In genomic region chr2:23381084-23381483, GRCh38 we compare ENCODE assay signal across 9 cellular contexts. TPM values are rescaled to one million over a fixed set of nuclear protein-coding genes. Genes with fewer than 3 reads are reported as not detected.
DNase-seq lines count a peak whose midpoint lies in the region; ATAC-seq and TF ChIP-seq lines count a peak whose summit lies in the region.
"Had no signal": no experiment of that assay in that cellular context is flagged by ENCODE, and none has a peak within 500 bp of the region (broad histone marks: within the 10 kb centered on the region; RNA-seq: fewer than 3 reads in every experiment).

No MANE protein-coding gene starts in this region.

- H3K36me3 ChIP-seq in right lobe of liver: no peaks in the 10 kb centered on the region

- peak overlapping the region; percentile 29 to 84 (median 68) for H3K27ac ChIP-seq in right lobe of liver
- H3K27ac ChIP-seq: C4-2B had no signal

- intact Hi-C loops in activated T-helper 1 cell treated with anti-CD3 and anti-CD28 coated beads, Interleukin-12 subunit alpha, Interleukin-12 subunit beta, Interleukin-2, Interleukin-4 antibody, amounts not matched to agents 30 ng/mL and 10 ng/mL and 1 ng/mL, durations not matched to agents 14 hours and 24 hours and 36 hours (cut with micrococcal nuclease): loop anchor here (2.0 to 5.0 kb wide), 2 partner anchors 56 to 151 kb away; no protein-coding TSS in a partner anchor
- intact Hi-C loops in right lobe of liver (cut with DNase I): no loop called here

- TF ChIP-seq CTCF in right lobe of liver (IDR thresholded peaks at IDR 0.05): no peak

- DNase-seq in T-helper 1 cell: no peak
- DNase-seq in NCI-H1436 (lab: John Stamatoyannopoulos, UW): peak; percentile 68
- no peak for DNase-seq in activated T-helper 1 cell treated with anti-CD3 and anti-CD28 coated beads, Interleukin-12 subunit alpha, Interleukin-12 subunit beta, Interleukin-2, Interleukin-4 antibody, amounts not matched to agents 30 ng/mL and 10 ng/mL and 1 ng/mL, durations not matched to agents 14 hours and 24 hours and 36 hours (ENCODE audit: low spot score)
- DNase-seq in right lobe of liver: peak; percentile 71 to 78 (median 78)
- DNase-seq in mesenteric fat pad (ENCODE audit: low spot score): no peak
- DNase-seq in epidermal melanocyte (ENCODE audit: insufficient read length, low spot score): no peak

- H3K9me3 ChIP-seq in right lobe of liver: no peaks in the 10 kb centered on the region

- H3K9me3 Mint-ChIP-seq in T-helper 1 cell treated with Interleukin-12 subunit alpha and Interleukin-12 subunit beta and Interleukin-4 antibody, amounts not matched to agents 30 μg/mL and 1 μg/mL, for 36 hours: no peaks in the 10 kb centered on the region
- H3K9me3 Mint-ChIP-seq in activated T-helper 1 cell treated with anti-CD3 and anti-CD28 coated beads, Interleukin-12 subunit alpha, Interleukin-12 subunit beta, Interleukin-2, Interleukin-4 antibody, amounts not matched to agents 30 ng/mL and 10 ng/mL and 1 ng/mL, durations not matched to agents 14 hours and 24 hours and 36 hours: no peaks in the 10 kb centered on the region

- TF ChIP-seq POLR2A in right lobe of liver (IDR thresholded peaks at IDR 0.05): peak; percentile 65

- H3K27me3 ChIP-seq in right lobe of liver: no peaks in the 10 kb centered on the region

- ATAC-seq in right lobe of liver: peak; percentile 68 to 86 (median 78)
- no peak for ATAC-seq in GM21526 (IDR thresholded peaks at IDR 0.05; ENCODE audit: low FRiP score, unreplicated experiment)

- peak overlapping the region; percentile 2 for H3K27ac Mint-ChIP-seq in T-helper 1 cell treated with Interleukin-12 subunit alpha and Interleukin-12 subunit beta and Interleukin-4 antibody, amounts not matched to agents 30 μg/mL and 1 μg/mL, for 36 hours
- no peak overlapping the region for H3K27ac Mint-ChIP-seq in activated T-helper 1 cell treated with anti-CD3 and anti-CD28 coated beads, Interleukin-12 subunit alpha, Interleukin-12 subunit beta, Interleukin-2, Interleukin-4 antibody, amounts not matched to agents 30 ng/mL and 10 ng/mL and 1 ng/mL, durations not matched to agents 14 hours and 24 hours and 36 hours

- peaks cover 60% of the 10 kb centered on the region for H3K27me3 Mint-ChIP-seq in T-helper 1 cell treated with Interleukin-12 subunit alpha and Interleukin-12 subunit beta and Interleukin-4 antibody, amounts not matched to agents 30 μg/mL and 1 μg/mL, for 36 hours (ENCODE audit: low read depth)
- H3K27me3 Mint-ChIP-seq in activated T-helper 1 cell treated with anti-CD3 and anti-CD28 coated beads, Interleukin-12 subunit alpha, Interleukin-12 subunit beta, Interleukin-2, Interleukin-4 antibody, amounts not matched to agents 30 ng/mL and 10 ng/mL and 1 ng/mL, durations not matched to agents 14 hours and 24 hours and 36 hours (ENCODE audit: insufficient read depth): peaks cover 41% of the 10 kb centered on the region

- peaks cover 18% of the 10 kb centered on the region for H3K4me1 Mint-ChIP-seq in T-helper 1 cell treated with Interleukin-12 subunit alpha and Interleukin-12 subunit beta and Interleukin-4 antibody, amounts not matched to agents 30 μg/mL and 1 μg/mL, for 36 hours (ENCODE audit: low read depth)
- peaks cover 18% of the 10 kb centered on the region for H3K4me1 Mint-ChIP-seq in activated T-helper 1 cell treated with anti-CD3 and anti-CD28 coated beads, Interleukin-12 subunit alpha, Interleukin-12 subunit beta, Interleukin-2, Interleukin-4 antibody, amounts not matched to agents 30 ng/mL and 10 ng/mL and 1 ng/mL, durations not matched to agents 14 hours and 24 hours and 36 hours (ENCODE audit: low read depth)

- peak overlapping the region; percentile 12 for H3K4me3 Mint-ChIP-seq in T-helper 1 cell treated with Interleukin-12 subunit alpha and Interleukin-12 subunit beta and Interleukin-4 antibody, amounts not matched to agents 30 μg/mL and 1 μg/mL, for 36 hours
- peak overlapping the region; percentile 45 for H3K4me3 Mint-ChIP-seq in activated T-helper 1 cell treated with anti-CD3 and anti-CD28 coated beads, Interleukin-12 subunit alpha, Interleukin-12 subunit beta, Interleukin-2, Interleukin-4 antibody, amounts not matched to agents 30 ng/mL and 10 ng/mL and 1 ng/mL, durations not matched to agents 14 hours and 24 hours and 36 hours

- peak overlapping the region in 2 of 3 donors; percentile 26 to 35 for H3K4me3 ChIP-seq in right lobe of liver

- 5% methylated on average over 6 of the region's 6 CpGs for WGBS in right lobe of liver (ENCODE audit: insufficient coverage, low coverage, low lambda C conversion rate, missing lambda C conversion rate)

- peaks cover 0 to 9% (median 0%) of the 10 kb centered on the region in 4 donors for H3K4me1 ChIP-seq in right lobe of liver

- peaks cover 1% of the 10 kb centered on the region for H3K36me3 Mint-ChIP-seq in T-helper 1 cell treated with Interleukin-12 subunit alpha and Interleukin-12 subunit beta and Interleukin-4 antibody, amounts not matched to agents 30 μg/mL and 1 μg/mL, for 36 hours (ENCODE audit: low read depth)
- H3K36me3 Mint-ChIP-seq in activated T-helper 1 cell treated with anti-CD3 and anti-CD28 coated beads, Interleukin-12 subunit alpha, Interleukin-12 subunit beta, Interleukin-2, Interleukin-4 antibody, amounts not matched to agents 30 ng/mL and 10 ng/mL and 1 ng/mL, durations not matched to agents 14 hours and 24 hours and 36 hours (ENCODE audit: low read depth): no peaks in the 10 kb centered on the region

RNA-seq across cellular contexts. Expression of gene KLHL29, which starts 3.9 kb away (rescaled TPM):
- 2.8 and 3.3 TPM in 2 replicates for total RNA-seq in activated T-helper 1 cell treated with anti-CD3 and anti-CD28 coated beads, Interleukin-12 subunit alpha, Interleukin-12 subunit beta, Interleukin-2, Interleukin-4 antibody, amounts not matched to agents 30 ng/mL and 10 ng/mL and 1 ng/mL, durations not matched to agents 14 hours and 24 hours and 36 hours
- total RNA-seq in right lobe of liver: 10 to 100 TPM in 2 of 6 experiments, 1 to 10 TPM in 4; 1.2 to 10.2 (median 6.4) TPM
- 23.6 TPM for total RNA-seq in mesenteric fat pad

Comparison
In these comparisons a context has a peak if more than half of its experiments do, and no peak if none do; other contexts are left out.
1. DNase-seq: peak in NCI-H1436 (single experiment) and right lobe of liver (3 of 3); none in T-helper 1 cell (0 of 5), activated T-helper 1 cell treated with anti-CD3 and anti-CD28 coated beads, Interleukin-12 subunit alpha, Interleukin-12 subunit beta, Interleukin-2, Interleukin-4 antibody, amounts not matched to agents 30 ng/mL and 10 ng/mL and 1 ng/mL, durations not matched to agents 14 hours and 24 hours and 36 hours (single experiment), mesenteric fat pad (single experiment) and epidermal melanocyte (single experiment).